Comparison of ENCODE assay signal across 11 cellular contexts in the genomic region with DNA sequence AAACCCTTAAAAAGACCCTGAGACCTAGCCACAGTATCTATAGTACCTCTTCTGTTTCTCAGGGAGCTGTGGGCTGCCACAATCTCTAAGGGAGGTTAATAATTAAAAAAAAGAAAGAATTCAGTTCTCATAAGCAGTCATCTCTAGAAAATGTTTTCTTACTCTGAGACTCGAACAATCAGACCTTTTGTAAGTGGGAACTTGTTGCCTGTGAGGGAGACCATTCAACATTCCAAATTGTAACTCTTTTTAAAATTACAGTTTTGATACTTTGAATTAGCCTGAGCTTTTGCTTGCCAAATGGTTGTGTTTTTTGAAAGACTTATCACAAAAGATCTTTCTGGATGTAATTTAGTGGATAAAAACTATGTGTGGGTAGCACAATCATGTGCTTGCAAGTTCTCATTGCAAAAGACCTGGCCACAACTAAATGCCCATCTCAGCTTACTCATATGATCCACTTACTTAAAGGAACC. TPM values are rescaled to one million over a fixed set of nuclear protein-coding genes. Genes with fewer than 3 reads are reported as not detected.
DNase-seq lines count a peak whose midpoint lies in the region; ATAC-seq, FAIRE-seq and TF ChIP-seq lines count a peak whose summit lies in the region.
"Had no signal": no experiment of that assay in that cellular context is flagged by ENCODE, and none has a peak within 500 bp of the region (broad histone marks: within the 10 kb centered on the region; RNA-seq: fewer than 3 reads in every experiment).

No MANE protein-coding gene starts in this region.

- DNase-seq in activated CD4-positive, CD25-positive, alpha-beta regulatory T cell (lab: John Stamatoyannopoulos, UW) = no peak
- DNase-seq in bronchial epithelial cell (ENCODE audit: low read depth) (peak; percentile 69), thyroid gland (no peak), HT-29 (ENCODE audit: low spot score) (no peak), midbrain (lab: John Stamatoyannopoulos, UW) (no peak)
- DNase-seq in activated effector memory CD4-positive, alpha-beta T cell treated with anti-CD3 and anti-CD28 coated beads, Interleukin-2, amount 50 U/mL, for 16 hours = no peak
- DNase-seq: activated T-cell treated with anti-CD3 and anti-CD28 coated beads, Interleukin-2, amount 50 U/mL, for 24 hours; PC-3 had no signal

- H3K27me3 ChIP-seq in bronchial epithelial cell (ENCODE audit: control insufficient read depth, insufficient read depth, low read length) (no peaks in the 10 kb centered on the region), thyroid gland (no peaks in the 10 kb centered on the region)

- peak; percentile 18 to 20 for ATAC-seq in activated CD4-positive, CD25-positive, alpha-beta regulatory T cell treated with anti-CD3 and anti-CD28 coated beads, Interleukin-2, amount 50 U/mL, for 24 hours
- ATAC-seq in HG03045 (IDR thresholded peaks at IDR 0.05; ENCODE audit: unreplicated experiment) = peak; percentile 40
- ATAC-seq: PC-3 had no signal

- TF ChIP-seq POLR2A in thyroid gland (IDR thresholded peaks at IDR 0.05) = no peak

- WGBS in thyroid gland, 2 donors = 35 to 44% methylated on average over 1 of the region's 1 CpG

- TF ChIP-seq CTCF in bronchial epithelial cell (IDR thresholded peaks at IDR 0.05; ENCODE audit: insufficient read depth, low read length, severe bottlenecking) (no peak), thyroid gland (IDR thresholded peaks at IDR 0.05) (no peak)

- intact Hi-C loops in thyroid gland (cut with DNase I) = loop anchor here (10.0 kb wide), 1 partner anchor 420 kb away; no protein-coding TSS in a partner anchor

- H3K4me1 ChIP-seq in thyroid gland = peaks cover 3 to 66% of the 10 kb centered on the region in 2 donors

- H3K27ac ChIP-seq in thyroid gland = peak overlapping the region in 2 of 3 donors; percentile 3 to 29

- H3K4me3 ChIP-seq in bronchial epithelial cell (ENCODE audit: low read depth, low read length) = no peak overlapping the region
- H3K4me3 ChIP-seq in thyroid gland (replicated peaks in 1 of 3) = no peak overlapping the region

- no peaks in the 10 kb centered on the region for H3K9me3 ChIP-seq in thyroid gland

- no peak for FAIRE-seq in bronchial epithelial cell (lab: Jason Lieb, UNC)
- FAIRE-seq: A204.1 had no signal

- no peaks in the 10 kb centered on the region for H3K36me3 ChIP-seq in bronchial epithelial cell (ENCODE audit: control insufficient read depth, insufficient read depth, low read length)
- H3K36me3 ChIP-seq in thyroid gland = no peaks in the 10 kb centered on the region

RNA-seq across cellular contexts. Expression of a gene that starts 33.3 kb away (rescaled TPM):
- total RNA-seq in bronchial epithelial cell (not detected in 2 replicates), thyroid gland (1 to 10 TPM; 2.7 to 6.1 (median 3.6) TPM)
- total RNA-seq in HT-29 (2014; rRNA removed; shearing (Covaris generic)) = 3.9 and 6.6 TPM in 2 replicates
